In genomic region chr15:82106671-82107070, GRCh38 we compare ENCODE assay signal across 21 cellular contexts.
DNase-seq lines count a peak whose midpoint lies in the region; ATAC-seq and TF ChIP-seq lines count a peak whose summit lies in the region.
"Had no signal": no experiment of that assay in that cellular context is flagged by ENCODE, and none has a peak within 500 bp of the region (broad histone marks: within the 10 kb centered on the region; RNA-seq: fewer than 3 reads in every experiment).

No MANE protein-coding gene starts in this region.

- peaks cover 5% of the 10 kb centered on the region for H3K27me3 Mint-ChIP-seq in activated CD8-positive, alpha-beta memory T cell treated with anti-CD3 and anti-CD28 coated beads, Interleukin-2, amount 10 ng/mL, durations not matched to agents 7 days and 5 days

- POLR2A ChIA-PET in HEK293 (lab: Yijun Ruan, JAX) = no interaction called here

- no peaks in the 10 kb centered on the region for H3K36me3 ChIP-seq in HEK293 (ENCODE audit: control insufficient read depth in 2 of 2, insufficient read depth in 1 of 2, low read length in 2 of 2)
- H3K36me3 ChIP-seq in sigmoid colon = no peaks in the 10 kb centered on the region
- no peaks in the 10 kb centered on the region for H3K36me3 ChIP-seq in upper lobe of left lung
- H3K36me3 ChIP-seq: SJSA1 had no signal

- no peaks in the 10 kb centered on the region for H3K9me3 Mint-ChIP-seq in activated CD8-positive, alpha-beta memory T cell treated with anti-CD3 and anti-CD28 coated beads, Interleukin-2, amount 10 ng/mL, durations not matched to agents 7 days and 5 days (ENCODE audit: low read depth)
- H3K9me3 Mint-ChIP-seq: CD4-positive, CD25-positive, alpha-beta regulatory T cell; T-cell had no signal

- in situ Hi-C loops in GM13977 (cut with MboI; ENCODE audit: low pct_unique_long_range_greater_than_20kb, low sequenced_read_pairs, unreplicated experiment) = no loop called here

- no peak for TF ChIP-seq CTCF in HEK293 (tag by site-specific recombination; IDR thresholded peaks at IDR 0.05)
- TF ChIP-seq CTCF in epithelial cell of esophagus (IDR thresholded peaks at IDR 0.05; ENCODE audit: insufficient read depth, low read depth, low read length, missing control alignments) = no peak
- TF ChIP-seq CTCF in sigmoid colon (IDR thresholded peaks at IDR 0.05) = no peak
- TF ChIP-seq CTCF in GM13977 (IDR thresholded peaks at IDR 0.05; ENCODE audit: extremely low read depth, insufficient read depth, missing control alignments) = no peak
- TF ChIP-seq CTCF in upper lobe of left lung (IDR thresholded peaks at IDR 0.05) = no peak

- no peak for ATAC-seq in activated CD8-positive, alpha-beta memory T cell treated with anti-CD3 and anti-CD28 coated beads, Interleukin-2, amount 10 ng/mL, durations not matched to agents 7 days and 5 days
- no peak for ATAC-seq in upper lobe of left lung (ENCODE audit: low FRiP score in 2 of 2)
- ATAC-seq: HepG2, T-cell had no signal

- H3K4me1 ChIP-seq in HEK293 (ENCODE audit: control insufficient read depth, insufficient read depth, low read length) = no peaks in the 10 kb centered on the region
- H3K4me1 ChIP-seq in sigmoid colon = no peaks in the 10 kb centered on the region
- H3K4me1 ChIP-seq in upper lobe of left lung = no peaks in the 10 kb centered on the region
- H3K4me1 ChIP-seq: Caco-2, SJSA1 had no signal

- H3K36me3 Mint-ChIP-seq in activated CD8-positive, alpha-beta memory T cell treated with anti-CD3 and anti-CD28 coated beads, Interleukin-2, amount 10 ng/mL, durations not matched to agents 7 days and 5 days = no peaks in the 10 kb centered on the region
- H3K36me3 Mint-ChIP-seq: CD4-positive, CD25-positive, alpha-beta regulatory T cell; T-cell had no signal

- WGBS in sigmoid colon, 2 donors = 73 to 74% methylated on average over 5 of the region's 5 CpGs
- 75 to 94% methylated on average over 5 of the region's 5 CpGs for WGBS in upper lobe of left lung, 2 donors

- no peaks in the 10 kb centered on the region for H3K9me3 ChIP-seq in HEK293 (ENCODE audit: control insufficient read depth, insufficient read depth, low read depth, low read length)
- no peaks in the 10 kb centered on the region for H3K9me3 ChIP-seq in sigmoid colon
- H3K9me3 ChIP-seq in upper lobe of left lung = no peaks in the 10 kb centered on the region
- H3K9me3 ChIP-seq: Caco-2, SJSA1 had no signal

- intact Hi-C loops in sigmoid colon (cut with DNase I) = no loop called here

- no peak overlapping the region for H3K27ac ChIP-seq in HEK293 (ENCODE audit: extremely low read depth, low read depth, low read length)
- no peak overlapping the region for H3K27ac ChIP-seq in sigmoid colon
- no peak overlapping the region for H3K27ac ChIP-seq in upper lobe of left lung
- H3K27ac ChIP-seq: SJSA1 had no signal

- H3K27ac Mint-ChIP-seq in activated CD8-positive, alpha-beta memory T cell treated with anti-CD3 and anti-CD28 coated beads, Interleukin-2, amount 10 ng/mL, durations not matched to agents 7 days and 5 days = no peak overlapping the region
- H3K27ac Mint-ChIP-seq: B cell; CD4-positive, CD25-positive, alpha-beta regulatory T cell; T-cell had no signal

- H3K27me3 ChIP-seq in sigmoid colon (no peaks in the 10 kb centered on the region), upper lobe of left lung (no peaks in the 10 kb centered on the region)
- H3K27me3 ChIP-seq: SJSA1 had no signal

- no peak overlapping the region for H3K4me3 ChIP-seq in HEK293 (ENCODE audit: low read depth, low read length)
- H3K4me3 ChIP-seq in epithelial cell of esophagus (ENCODE audit: low read length) = no peak overlapping the region
- no peak overlapping the region for H3K4me3 ChIP-seq in sigmoid colon
- H3K4me3 ChIP-seq in upper lobe of left lung = no peak overlapping the region
- H3K4me3 ChIP-seq: SJSA1 had no signal

- CTCF ChIA-PET in HEK293 (lab: Yijun Ruan, JAX) = interaction anchor here (0.6 to 3.0 kb wide), 5 partner anchors 34 to 696 kb away, joined by 3 to 9 read pairs (median 5); no protein-coding TSS in a partner anchor
- CTCF ChIA-PET in activated CD8-positive, alpha-beta memory T cell treated with anti-CD3 and anti-CD28 coated beads, Interleukin-2, amount 10 ng/mL, durations not matched to agents 7 days and 5 days (lab: Charles Lee) = interaction anchor here (1.2 kb wide), 1 partner anchor 90 kb away, joined by 3 read pairs; no protein-coding TSS in a partner anchor

- no peak for TF ChIP-seq EP300 in sigmoid colon (IDR thresholded peaks at IDR 0.05)
- no peak for TF ChIP-seq EP300 in upper lobe of left lung (IDR thresholded peaks at IDR 0.05)

- no peak overlapping the region for H3K4me3 Mint-ChIP-seq in activated CD8-positive, alpha-beta memory T cell treated with anti-CD3 and anti-CD28 coated beads, Interleukin-2, amount 10 ng/mL, durations not matched to agents 7 days and 5 days
- H3K4me3 Mint-ChIP-seq: B cell; CD4-positive, CD25-positive, alpha-beta regulatory T cell; T-cell had no signal

- DNase-seq in NCI-H226 (peak; percentile 49), epithelial cell of esophagus (ENCODE audit: low read depth) (peak; percentile 59), sigmoid colon (peak; percentile 10), GM13977 (ENCODE audit: low spot score) (no peak), upper lobe of left lung (no peak), NCI-H2227 treated with DMSO at 0.1 percent for 48 hours (lab: John Stamatoyannopoulos, UW) (no peak)
- DNase-seq in activated CD8-positive, alpha-beta memory T cell treated with anti-CD3 and anti-CD28 coated beads, Interleukin-2, amount 10 ng/mL, durations not matched to agents 7 days and 5 days = no peak
- DNase-seq: Caco-2; CD4-positive, CD25-positive, alpha-beta regulatory T cell; HCEC 1CT; MM.1S; NCI-H1105 treated with DMSO at 0.1 percent for 48 hours; NCI-H1694 treated with DMSO at 0.1 percent for 48 hours; NCI-H446 treated with DMSO at 0.1 percent for 48 hours; NK-92 treated with Interleukin-12 subunit alpha and Interleukin-12 subunit beta, amount 100 ng/mL, for 24 hours; RPMI8226; T-cell had no signal

- no peaks in the 10 kb centered on the region for H3K4me1 Mint-ChIP-seq in activated CD8-positive, alpha-beta memory T cell treated with anti-CD3 and anti-CD28 coated beads, Interleukin-2, amount 10 ng/mL, durations not matched to agents 7 days and 5 days
- H3K4me1 Mint-ChIP-seq: B cell had no signal

- TF ChIP-seq POLR2A in sigmoid colon (IDR thresholded peaks at IDR 0.05) (no peak), upper lobe of left lung (IDR thresholded peaks at IDR 0.05) (no peak)

TF ChIP-seq in HEK293, 187 proteins besides CTCF, POLR2A, EP300 and RAD21:
- 0 out of 2 replicates have a peak, but pooled peaks have one; percentile 37 for TF ChIP-seq ZNF10 (tag by site-specific recombination; IDR thresholded peaks at IDR 0.05)
- TF ChIP-seq BCL11A (tag by site-specific recombination; IDR thresholded peaks at IDR 0.05; ENCODE audit: low read depth) = no peak

Comparison
In these comparisons a context has a peak if more than half of its experiments do, and no peak if none do; other contexts are left out.
1. DNase-seq: peak in NCI-H226 (single experiment), epithelial cell of esophagus (single experiment) and sigmoid colon (single experiment); none in activated CD8-positive, alpha-beta memory T cell treated with anti-CD3 and anti-CD28 coated beads, Interleukin-2, amount 10 ng/mL, durations not matched to agents 7 days and 5 days (single experiment), GM13977 (single experiment), upper lobe of left lung (0 of 2) and NCI-H2227 treated with DMSO at 0.1 percent for 48 hours (single experiment).